In the genomic region with DNA sequence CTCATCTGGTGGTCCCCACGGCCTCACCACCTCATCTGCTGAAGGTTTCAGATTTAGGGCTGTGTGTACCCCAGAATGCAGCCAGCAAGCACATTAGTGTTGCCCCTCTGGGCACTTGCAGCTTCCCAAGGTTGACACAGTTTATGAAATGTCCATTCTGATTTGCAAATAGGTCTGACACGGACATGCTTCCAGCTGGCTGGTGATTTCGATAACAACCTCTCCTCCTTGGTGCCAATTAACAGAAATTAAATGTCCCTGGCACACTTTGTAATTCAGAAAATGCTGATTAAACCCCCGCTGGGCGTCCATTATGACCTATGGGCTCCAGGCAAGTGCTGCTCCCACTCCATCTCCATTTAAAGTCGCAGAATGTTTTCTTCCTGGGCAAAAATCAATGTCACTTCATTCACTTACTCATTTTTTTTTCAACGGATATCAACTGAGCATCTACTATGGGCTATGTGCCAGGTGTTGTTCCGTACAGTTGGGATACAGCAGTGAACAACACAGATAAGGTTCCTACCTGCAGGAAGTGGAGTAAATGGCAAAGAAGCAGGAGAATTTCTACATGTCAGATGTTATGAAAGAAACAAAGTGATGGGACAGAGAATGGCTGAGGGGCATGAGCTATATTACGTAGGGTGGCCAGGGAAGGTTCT, we compare ENCODE assay signal across 21 cellular contexts. TPM values are rescaled to one million over a fixed set of nuclear protein-coding genes. Genes with fewer than 3 reads are reported as not detected.
A peak's percentile ranks its signal among the peaks of the same experiment; 100 is the strongest.
DNase-seq lines count a peak whose midpoint lies in the region; ATAC-seq and TF ChIP-seq lines count a peak whose summit lies in the region.
"Had no signal": no experiment of that assay in that cellular context is flagged by ENCODE, and none has a peak within 500 bp of the region (broad histone marks: within the 10 kb centered on the region; RNA-seq: fewer than 3 reads in every experiment).

No MANE protein-coding gene starts in this region.

- no peaks in the 10 kb centered on the region for H3K9me3 ChIP-seq in prostate gland
- H3K9me3 ChIP-seq in hepatocyte (ENCODE audit: low read depth): no peaks in the 10 kb centered on the region
- H3K9me3 ChIP-seq: BLaER1, ovary, thoracic aorta had no signal

- no peaks in the 10 kb centered on the region for H3K79me2 ChIP-seq in hepatocyte

- H3K27me3 ChIP-seq in prostate gland (replicated peaks; ENCODE audit: insufficient read depth) (no peaks in the 10 kb centered on the region), hepatocyte (no peaks in the 10 kb centered on the region)
- H3K27me3 ChIP-seq: BLaER1, ovary had no signal

- intact Hi-C loops in Right ventricle myocardium superior (cut with DNase I): no loop called here
- intact Hi-C loops in prostate gland (cut with DNase I): no loop called here

- H3K4me3 ChIP-seq in prostate gland (no peak overlapping the region), hepatocyte (no peak overlapping the region)
- H3K4me3 ChIP-seq: BLaER1, coronary artery, ovary, thoracic aorta had no signal

- H3K36me3 ChIP-seq in prostate gland (no peaks in the 10 kb centered on the region), hepatocyte (replicated peaks; ENCODE audit: insufficient read depth, low read depth) (no peaks in the 10 kb centered on the region)
- H3K36me3 ChIP-seq: BLaER1, ovary, thoracic aorta had no signal

- 50% methylated on average over 9 of the region's 9 CpGs for WGBS in prostate gland
- WGBS in hepatocyte (ENCODE audit: low lambda C conversion rate, missing lambda C conversion rate): 36% methylated on average over 9 of the region's 9 CpGs

- no peak overlapping the region for H3K4me2 ChIP-seq in hepatocyte
- H3K4me2 ChIP-seq: BLaER1 had no signal

- H3K27ac ChIP-seq in prostate gland: no peak overlapping the region
- no peak overlapping the region for H3K27ac ChIP-seq in hepatocyte
- H3K27ac ChIP-seq: BLaER1, coronary artery, ovary, RWPE1, thoracic aorta had no signal

- H2AFZ ChIP-seq in hepatocyte: no peak overlapping the region

- no peaks in the 10 kb centered on the region for H3K9me2 ChIP-seq in hepatocyte (replicated peaks; ENCODE audit: insufficient read depth)

- ATAC-seq in Right ventricle myocardium superior (ENCODE audit: poor library complexity): peak; percentile 54
- ATAC-seq in activated CD4-positive, CD25-positive, alpha-beta regulatory T cell treated with anti-CD3 and anti-CD28 coated beads, Interleukin-2, amount 50 U/mL, for 24 hours: no peak
- ATAC-seq: activated naive CD8-positive, alpha-beta T cell treated with anti-CD3 and anti-CD28 coated beads, Interleukin-2, amount 50 U/mL, for 24 hours; stimulated activated naive B cell treated with anti-CD40 and anti-IgM and Interleukin-4, amounts not matched to agents 10 μg/mL and 1 μg/mL and 100 μg/mL, for 72 hours had no signal

- no peak for TF ChIP-seq POLR2A in prostate gland (IDR thresholded peaks at IDR 0.05)

- peak; percentile 47 for DNase-seq in ELF-1 (ENCODE audit: low read depth, low spot score)
- peak; percentile 43 for DNase-seq in NCI-H1092 treated with DMSO at 0.1 percent for 48 hours (lab: John Stamatoyannopoulos, UW)
- no peak for DNase-seq in Right ventricle myocardium superior
- DNase-seq in iPS-NIHi7 (ENCODE audit: extremely low spot score): peak; percentile 38
- DNase-seq in activated CD4-positive, alpha-beta T cell treated with anti-CD3 and anti-CD28 coated beads for 1 hour: no peak
- no peak for DNase-seq in prostate gland (ENCODE audit: low spot score)
- DNase-seq in hepatocyte (ENCODE audit: low spot score): no peak
- DNase-seq: activated CD4-positive, alpha-beta T cell treated with anti-CD3 and anti-CD28 coated beads, Interleukin-2, amount 10 ng/mL, durations not matched to agents 24 days and 14 days; activated CD8-positive, alpha-beta memory T cell treated with anti-CD3 and anti-CD28 coated beads, Interleukin-2, amount 50 U/mL, for 4 hours; activated naive CD8-positive, alpha-beta T cell treated with anti-CD3 and anti-CD28 coated beads, Interleukin-2, amount 50 U/mL, for 24 hours; KBM-7; kidney; naive B cell; NCI-H2029; ovary; stimulated activated naive B cell treated with anti-CD40 and anti-IgM and Interleukin-4, amounts not matched to agents 10 μg/mL and 1 μg/mL and 100 μg/mL, for 72 hours had no signal

- TF ChIP-seq CTCF in prostate gland (IDR thresholded peaks at IDR 0.05) (no peak), hepatocyte (IDR thresholded peaks at IDR 0.05; ENCODE audit: poor library complexity) (no peak)

- H3K4me1 ChIP-seq in prostate gland (replicated peaks) (no peaks in the 10 kb centered on the region), hepatocyte (ENCODE audit: insufficient read depth) (no peaks in the 10 kb centered on the region)

- no peaks in the 10 kb centered on the region for H4K20me1 ChIP-seq in hepatocyte (ENCODE audit: insufficient read depth, poor library complexity, severe bottlenecking)
- H4K20me1 ChIP-seq: BLaER1 had no signal

RNA-seq across cellular contexts. Expression of gene PLAC8L1, which starts 32.0 kb away (rescaled TPM):
- total RNA-seq in Right ventricle myocardium superior (not detected), prostate gland (not detected), hepatocyte (1.5 TPM in 1 of 2 replicates, not detected in the other)
- 0.52 and 1.1 TPM in 2 replicates for polyA plus RNA-seq in hepatocyte
- total RNA-seq: kidney, thoracic aorta had no signal
- polyA plus RNA-seq: ovary had no signal

Comparison
In these comparisons a context has a peak if more than half of its experiments do, and no peak if none do; other contexts are left out.
1. DNase-seq: peak in ELF-1 (single experiment), NCI-H1092 treated with DMSO at 0.1 percent for 48 hours (single experiment) and iPS-NIHi7 (single experiment); none in Right ventricle myocardium superior (single experiment), activated CD4-positive, alpha-beta T cell treated with anti-CD3 and anti-CD28 coated beads for 1 hour (single experiment), prostate gland (single experiment) and hepatocyte (single experiment).